19 cellular contexts compared by ENCODE assay signal in the genomic region with DNA sequence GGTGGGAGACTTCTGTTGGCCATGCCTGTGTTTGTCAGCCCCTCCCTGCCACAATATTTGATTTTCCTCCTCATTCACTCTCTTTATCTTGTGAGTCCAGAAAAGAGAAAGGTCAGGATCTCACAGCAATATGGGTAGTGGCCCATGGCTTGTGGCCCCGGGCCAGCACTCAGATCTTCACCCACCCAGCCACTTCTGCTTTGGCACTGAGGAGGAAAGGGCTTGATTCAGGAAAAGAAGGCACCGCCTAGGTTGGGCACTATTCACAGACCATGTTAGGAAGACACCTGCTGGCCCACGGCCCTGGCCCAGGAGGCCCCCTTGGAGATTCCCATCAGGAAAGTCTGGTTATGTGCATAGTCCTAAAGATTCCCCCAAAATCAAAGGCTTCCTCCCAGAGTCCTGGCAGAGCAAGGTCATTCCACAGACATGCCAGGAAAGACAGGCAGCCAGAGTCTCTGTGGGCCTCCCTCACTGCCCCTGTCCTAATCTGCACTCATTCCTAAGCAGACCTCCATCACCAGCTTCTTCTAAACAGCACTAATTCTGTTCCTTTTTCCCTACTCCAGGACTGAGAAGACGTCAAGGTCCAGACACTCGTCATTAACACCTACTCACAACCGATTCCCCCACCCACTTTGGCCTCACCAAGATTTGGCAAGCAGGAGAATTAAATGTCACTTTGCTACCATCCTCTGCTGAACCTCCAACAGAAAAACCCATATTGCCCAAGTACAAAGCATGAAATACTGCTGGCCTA.
DNase-seq lines count a peak whose midpoint lies in the region; ATAC-seq, FAIRE-seq and TF ChIP-seq lines count a peak whose summit lies in the region.
"Had no signal": no experiment of that assay in that cellular context is flagged by ENCODE, and none has a peak within 500 bp of the region (broad histone marks: within the 10 kb centered on the region; RNA-seq: fewer than 3 reads in every experiment).

No MANE protein-coding gene starts in this region.

- peaks cover 47% of the 10 kb centered on the region for H3K4me1 Mint-ChIP-seq in activated B cell treated with CpG ODN at 0.5 μM for 24 hours
- H3K4me1 Mint-ChIP-seq: activated CD4-positive, alpha-beta memory T cell treated with anti-CD3 and anti-CD28 coated beads, Interleukin-2, amount 10 ng/mL, durations not matched to agents 7 days and 5 days had no signal

- H3K27ac ChIP-seq in muscle layer of duodenum (ENCODE audit: low read length) (peak overlapping the region; percentile 76), transverse colon (peak overlapping the region; percentile 15 to 75 (median 60)), tibial nerve (peak overlapping the region in 1 of 4 donors; percentile 13)
- H3K27ac ChIP-seq: adrenal gland, KMS-11, SJSA1 had no signal

- TF ChIP-seq POLR2A in GM12891 (IDR thresholded peaks at IDR 0.05; ENCODE audit: low read depth, low read length): no peak
- TF ChIP-seq POLR2A in transverse colon (IDR thresholded peaks at IDR 0.05): no peak
- no peak for TF ChIP-seq POLR2A in tibial nerve (IDR thresholded peaks at IDR 0.05)

- ATAC-seq in activated B cell treated with CpG ODN at 0.5 μM for 24 hours (ENCODE audit: low read depth) (no peak), GM19328 (IDR thresholded peaks at IDR 0.05; ENCODE audit: unreplicated experiment) (no peak)
- ATAC-seq: GM23338 had no signal

- H3K27me3 Mint-ChIP-seq in activated B cell treated with CpG ODN at 0.5 μM for 24 hours: no peaks in the 10 kb centered on the region
- H3K27me3 Mint-ChIP-seq: memory B cell had no signal

- H3K27me3 ChIP-seq in muscle layer of duodenum (ENCODE audit: low read depth, low read length): no peaks in the 10 kb centered on the region
- no peaks in the 10 kb centered on the region for H3K27me3 ChIP-seq in transverse colon
- no peaks in the 10 kb centered on the region for H3K27me3 ChIP-seq in tibial nerve
- H3K27me3 ChIP-seq: adrenal gland, SJSA1 had no signal

- intact Hi-C loops in activated B cell treated with CpG ODN at 0.5 μM for 24 hours (cut with micrococcal nuclease): loop anchor here (2.0 to 5.0 kb wide), 2 partner anchors 16 to 708 kb away; no protein-coding TSS in a partner anchor
- intact Hi-C loops in transverse colon (cut with DNase I; ENCODE audit: low total_unique reads): no loop called here

- H3K4me3 Mint-ChIP-seq in activated B cell treated with CpG ODN at 0.5 μM for 24 hours: no peak overlapping the region
- H3K4me3 Mint-ChIP-seq: activated CD4-positive, alpha-beta memory T cell treated with anti-CD3 and anti-CD28 coated beads, Interleukin-2, amount 10 ng/mL, durations not matched to agents 7 days and 5 days; activated T-helper 1 cell treated with anti-CD3 and anti-CD28 coated beads, Interleukin-12 subunit alpha, Interleukin-12 subunit beta, Interleukin-2, Interleukin-4 antibody, amounts not matched to agents 30 ng/mL and 10 ng/mL and 1 ng/mL, durations not matched to agents 14 hours and 24 hours and 36 hours; GM23338; memory B cell had no signal

- H3K4me3 ChIP-seq in muscle layer of duodenum (ENCODE audit: low read depth in 1 of 2, low read length in 2 of 2): no peak overlapping the region
- H3K4me3 ChIP-seq in transverse colon: no peak overlapping the region
- H3K4me3 ChIP-seq in tibial nerve: no peak overlapping the region
- H3K4me3 ChIP-seq: adrenal gland, GM23338, SJSA1 had no signal

- TF ChIP-seq EP300 in transverse colon (IDR thresholded peaks at IDR 0.05; ENCODE audit: low read depth): no peak
- no peak for TF ChIP-seq EP300 in tibial nerve (IDR thresholded peaks at IDR 0.05)

- no peak for FAIRE-seq in GM12891 (lab: Jason Lieb, UNC)
- FAIRE-seq: endothelial cell of umbilical vein had no signal

- CTCF ChIA-PET in activated B cell treated with CpG ODN at 0.5 μM for 24 hours (lab: Charles Lee): no interaction called here

- DNase-seq in GM12891 (ENCODE audit: insufficient read length, low spot score) (no peak), activated B cell treated with CpG ODN at 0.5 μM for 24 hours (no peak), transverse colon (no peak), tibial nerve (ENCODE audit: low spot score in 2 of 2) (no peak), cerebellar cortex (ENCODE audit: low spot score) (no peak), NCI-H2227 treated with DMSO at 0.1 percent for 48 hours (lab: John Stamatoyannopoulos, UW) (no peak)
- DNase-seq: activated CD4-positive, alpha-beta memory T cell treated with anti-CD3 and anti-CD28 coated beads, Interleukin-2, amount 10 ng/mL, durations not matched to agents 7 days and 5 days; DMS79 treated with DMSO at 0.1 percent for 48 hours; NCI-H1105 treated with DMSO at 0.1 percent for 48 hours; T1000 had no signal

- H3K27ac Mint-ChIP-seq in activated B cell treated with CpG ODN at 0.5 μM for 24 hours: peak overlapping the region; percentile 69
- H3K27ac Mint-ChIP-seq: activated CD4-positive, alpha-beta memory T cell treated with anti-CD3 and anti-CD28 coated beads, Interleukin-2, amount 10 ng/mL, durations not matched to agents 7 days and 5 days; activated T-helper 1 cell treated with anti-CD3 and anti-CD28 coated beads, Interleukin-12 subunit alpha, Interleukin-12 subunit beta, Interleukin-2, Interleukin-4 antibody, amounts not matched to agents 30 ng/mL and 10 ng/mL and 1 ng/mL, durations not matched to agents 14 hours and 24 hours and 36 hours; GM23338; memory B cell had no signal

- H3K36me3 Mint-ChIP-seq in activated B cell treated with CpG ODN at 0.5 μM for 24 hours (ENCODE audit: low read depth): no peaks in the 10 kb centered on the region

- peaks cover 15 to 22% of the 10 kb centered on the region in 2 donors for H3K4me1 ChIP-seq in muscle layer of duodenum (ENCODE audit: control insufficient read depth in 1 of 2, insufficient read depth in 2 of 2, low read length in 2 of 2)
- peaks cover 0 to 26% (median 6%) of the 10 kb centered on the region in 4 donors for H3K4me1 ChIP-seq in transverse colon
- peaks cover 0 to 9% (median 0%) of the 10 kb centered on the region in 4 donors for H3K4me1 ChIP-seq in tibial nerve
- H3K4me1 ChIP-seq: adrenal gland, SJSA1 had no signal

- TF ChIP-seq CTCF in activated B cell treated with CpG ODN at 0.5 μM for 24 hours (IDR thresholded peaks at IDR 0.05): no peak
- no peak for TF ChIP-seq CTCF in transverse colon (IDR thresholded peaks at IDR 0.05)
- no peak for TF ChIP-seq CTCF in tibial nerve (IDR thresholded peaks at IDR 0.05)

- H3K9me3 ChIP-seq in muscle layer of duodenum (ENCODE audit: control insufficient read depth in 1 of 2, low read length in 2 of 2) (no peaks in the 10 kb centered on the region), transverse colon (no peaks in the 10 kb centered on the region), tibial nerve (no peaks in the 10 kb centered on the region)
- H3K9me3 ChIP-seq: adrenal gland, SJSA1 had no signal

- in situ Hi-C loops in transverse colon (cut with MboI; ENCODE audit: low pct_ligation_motif_present in 1 of 4, low pct_unique_long_range_greater_than_20kb in 1 of 4, low sequenced_read_pairs in 3 of 4): no loop called here

- no peaks in the 10 kb centered on the region for H3K9me3 Mint-ChIP-seq in activated B cell treated with CpG ODN at 0.5 μM for 24 hours
- H3K9me3 Mint-ChIP-seq: activated CD4-positive, alpha-beta memory T cell treated with anti-CD3 and anti-CD28 coated beads, Interleukin-2, amount 10 ng/mL, durations not matched to agents 7 days and 5 days; activated T-helper 1 cell treated with anti-CD3 and anti-CD28 coated beads, Interleukin-12 subunit alpha, Interleukin-12 subunit beta, Interleukin-2, Interleukin-4 antibody, amounts not matched to agents 30 ng/mL and 10 ng/mL and 1 ng/mL, durations not matched to agents 14 hours and 24 hours and 36 hours; GM23338; memory B cell had no signal

- 44 to 79% methylated on average over 3 to 6 of the region's 6 CpGs for WGBS in transverse colon (ENCODE audit: low coverage in 1 of 2), 2 donors
- WGBS in tibial nerve, 2 donors: 77 to 78% methylated on average over 6 of the region's 6 CpGs

- H3K36me3 ChIP-seq in muscle layer of duodenum (ENCODE audit: control insufficient read depth in 1 of 2, insufficient read depth in 2 of 2, low read length in 2 of 2): no peaks in the 10 kb centered on the region
- H3K36me3 ChIP-seq in transverse colon: no peaks in the 10 kb centered on the region
- H3K36me3 ChIP-seq in tibial nerve: no peaks in the 10 kb centered on the region
- H3K36me3 ChIP-seq: adrenal gland, SJSA1 had no signal

- POLR2A ChIA-PET in activated B cell treated with CpG ODN at 0.5 μM for 24 hours (lab: Charles Lee): interaction anchor here (1.3 kb wide), 1 partner anchor 10 kb away, joined by 4 read pairs; no protein-coding TSS in a partner anchor

TF ChIP-seq in GM12891, 5 proteins besides CTCF, POLR2A, EP300 and RAD21:
- TF ChIP-seq TAF1 (IDR thresholded peaks at IDR 0.05; ENCODE audit: low read depth, low read length): no peak
- TF ChIP-seq POU2F2 (IDR thresholded peaks at IDR 0.05; ENCODE audit: low read depth, low read length): no peak
- no peak for TF ChIP-seq POLR2AphosphoS5 (IDR thresholded peaks at IDR 0.05; ENCODE audit: low read depth, low read length)
- 0 out of 2 replicates have a peak, but pooled peaks have one; percentile 25 for TF ChIP-seq SPI1 (IDR thresholded peaks at IDR 0.05; ENCODE audit: low read depth, low read length)
- TF ChIP-seq PAX5 (IDR thresholded peaks at IDR 0.05; ENCODE audit: insufficient read depth, low read length, severe bottlenecking): no peak
TF ChIP-seq in GM12891: peak in this region for 1.
